In genomic region chr1:207903767-207904166, GRCh38 we compare ENCODE assay signal across 24 cellular contexts. TPM values are rescaled to one million over a fixed set of nuclear protein-coding genes. Genes with fewer than 3 reads are reported as not detected.
DNase-seq lines count a peak whose midpoint lies in the region; ATAC-seq and TF ChIP-seq lines count a peak whose summit lies in the region.
"Had no signal": no experiment of that assay in that cellular context is flagged by ENCODE, and none has a peak within 500 bp of the region (broad histone marks: within the 10 kb centered on the region; RNA-seq: fewer than 3 reads in every experiment).

No MANE protein-coding gene starts in this region.

- TF ChIP-seq POLR2A in vagina (IDR thresholded peaks at IDR 0.05) (no peak), Peyer's patch (IDR thresholded peaks at IDR 0.05) (no peak)

- H3K27me3 ChIP-seq in left ventricle myocardium inferior (ENCODE audit: low read depth) = no peaks in the 10 kb centered on the region
- H3K27me3 ChIP-seq in ascending aorta = no peaks in the 10 kb centered on the region
- H3K27me3 ChIP-seq in vagina = no peaks in the 10 kb centered on the region
- H3K27me3 ChIP-seq in Peyer's patch = no peaks in the 10 kb centered on the region
- H3K27me3 ChIP-seq: suprapubic skin had no signal

- H3K27ac ChIP-seq in left ventricle myocardium inferior (replicated peaks) (peak overlapping the region; percentile 95), ascending aorta (peak overlapping the region; percentile 18 to 36), vagina (peak overlapping the region; percentile 22), Peyer's patch (no peak overlapping the region)
- H3K27ac ChIP-seq: A549, suprapubic skin had no signal

- ATAC-seq in Right ventricle myocardium inferior = no peak
- ATAC-seq in GM21619 (IDR thresholded peaks at IDR 0.05; ENCODE audit: unreplicated experiment) = no peak
- ATAC-seq in HG03469 (IDR thresholded peaks at IDR 0.05; ENCODE audit: unreplicated experiment) = no peak
- ATAC-seq: A549; left colon; naive thymus-derived CD4-positive, alpha-beta T cell had no signal

- H3K36me3 ChIP-seq in left ventricle myocardium inferior (peaks cover 6% of the 10 kb centered on the region), ascending aorta (no peaks in the 10 kb centered on the region), vagina (no peaks in the 10 kb centered on the region), Peyer's patch (no peaks in the 10 kb centered on the region)
- H3K36me3 ChIP-seq: suprapubic skin had no signal

- H3K4me3 ChIP-seq in left ventricle myocardium inferior (no peak overlapping the region), ascending aorta (no peak overlapping the region), fibroblast of mammary gland (ENCODE audit: control insufficient read depth, low read depth, low read length) (no peak overlapping the region), vagina (no peak overlapping the region), Peyer's patch (no peak overlapping the region)
- H3K4me3 ChIP-seq: A549, GM23338, suprapubic skin had no signal

- intact Hi-C loops in left ventricle myocardium inferior (cut with micrococcal nuclease) = no loop called here
- intact Hi-C loops in Right ventricle myocardium inferior (cut with DNase I) = no loop called here
- intact Hi-C loops in ascending aorta (cut with DNase I) = no loop called here
- intact Hi-C loops in vagina (cut with DNase I) = loop anchor here (5.0 kb wide), 1 partner anchor 59 kb away; no protein-coding TSS in a partner anchor

- no peak for DNase-seq in left ventricle myocardium inferior
- no peak for DNase-seq in Right ventricle myocardium inferior (ENCODE audit: missing footprints)
- no peak for DNase-seq in ascending aorta (ENCODE audit: low spot score in 2 of 2)
- peak; percentile 54 for DNase-seq in fibroblast of mammary gland (ENCODE audit: low read depth)
- DNase-seq in vagina (ENCODE audit: extremely low spot score in 2 of 2) = no peak
- no peak for DNase-seq in Peyer's patch
- DNase-seq: activated naive CD8-positive, alpha-beta T cell treated with anti-CD3 and anti-CD28 coated beads for 36 hours; HFFc6; KG1; left colon; naive thymus-derived CD4-positive, alpha-beta T cell; NCI-H1048; NCI-H187 treated with DMSO at 0.1 percent for 48 hours; occipital lobe; Right ventricle myocardium superior; T-helper 9 cell had no signal

- H3K4me1 ChIP-seq in left ventricle myocardium inferior (peaks cover 91% of the 10 kb centered on the region), ascending aorta (no peaks in the 10 kb centered on the region), vagina (peaks cover 18% of the 10 kb centered on the region), Peyer's patch (no peaks in the 10 kb centered on the region)
- H3K4me1 ChIP-seq: A549 had no signal

- no peaks in the 10 kb centered on the region for H3K9me3 ChIP-seq in left ventricle myocardium inferior (replicated peaks)
- no peaks in the 10 kb centered on the region for H3K9me3 ChIP-seq in ascending aorta
- H3K9me3 ChIP-seq in vagina = no peaks in the 10 kb centered on the region
- H3K9me3 ChIP-seq in Peyer's patch = no peaks in the 10 kb centered on the region
- H3K9me3 ChIP-seq: A549, suprapubic skin had no signal

- TF ChIP-seq CTCF in left ventricle myocardium inferior (IDR thresholded peaks at IDR 0.05; ENCODE audit: borderline replicate concordance) = no peak
- no peak for TF ChIP-seq CTCF in ascending aorta (IDR thresholded peaks at IDR 0.05)
- TF ChIP-seq CTCF in fibroblast of mammary gland (conservative IDR thresholded peaks at IDR 0.05; ENCODE audit: control insufficient read depth, insufficient read depth, low read depth, low read length) = no peak
- TF ChIP-seq CTCF in vagina (IDR thresholded peaks at IDR 0.05) = no peak
- TF ChIP-seq CTCF in Peyer's patch (IDR thresholded peaks at IDR 0.05) = no peak

RNA-seq across cellular contexts. Expression of gene CD34, which starts 7.2 kb away (rescaled TPM):
- total RNA-seq in left ventricle myocardium inferior = 69.6 TPM
- total RNA-seq in Right ventricle myocardium inferior = 84.8 TPM
- 142 TPM for total RNA-seq in ascending aorta
- 57.5 TPM for total RNA-seq in vagina
- 10 to 100 TPM in 3 of 4 donors, 1 to 10 TPM in 1; 4.6 to 21.9 (median 19.6) TPM for total RNA-seq in Peyer's patch
- total RNA-seq: activated T-helper 2 cell treated with anti-CD3 and anti-CD28 coated beads, Interferon-gamma antibody, Interleukin-2, Interleukin-4, amounts not matched to agents 10 μg/mL and 5 μg/mL and 100 μg/mL, durations not matched to agents 14 hours and 24 hours and 36 hours; B cell; HT1080 had no signal

Comparison
In these comparisons a context has a peak if more than half of its experiments do, and no peak if none do; other contexts are left out.
1. H3K27ac ChIP-seq: peak in left ventricle myocardium inferior (single experiment), ascending aorta (2 of 2) and vagina (single experiment); none in Peyer's patch (0 of 4).